ENCODE assay signal across 24 cellular contexts in the genomic region with DNA sequence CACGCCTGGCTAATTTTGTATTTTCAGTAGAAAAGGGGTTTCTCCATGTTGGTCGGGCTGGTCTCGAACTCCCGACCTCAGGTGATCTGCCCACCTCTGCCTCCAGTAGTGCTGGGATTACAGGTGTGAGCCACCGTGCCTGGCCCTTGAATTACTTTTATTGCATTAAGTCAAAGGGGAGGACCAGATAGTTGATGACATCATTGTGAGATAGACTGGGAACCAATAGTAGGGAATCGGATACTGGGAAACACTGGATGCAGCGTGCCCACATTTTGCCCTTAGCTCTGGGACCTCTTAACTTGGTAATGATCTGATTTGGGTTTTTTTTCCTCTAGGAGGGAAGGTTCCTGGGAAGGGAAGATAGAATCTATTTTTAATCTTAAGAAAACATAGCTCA.
"Had no signal": no experiment of that assay in that cellular context is flagged by ENCODE, and none has a peak within 500 bp of the region (broad histone marks: within the 10 kb centered on the region; RNA-seq: fewer than 3 reads in every experiment).

No MANE protein-coding gene starts in this region.

- H3K4me3 ChIP-seq: body of pancreas, cardiac muscle cell, SJSA1, upper lobe of left lung had no signal

- DNase-seq: activated B cell treated with CpG ODN at 0.5 μM for 24 hours; activated CD4-positive, alpha-beta memory T cell treated with anti-CD3 and anti-CD28 coated beads, Interleukin-2, amount 10 ng/mL, durations not matched to agents 7 days and 5 days; activated CD4-positive, alpha-beta T cell treated with anti-CD3 and anti-CD28 coated beads for 36 hours; activated effector memory CD4-positive, alpha-beta T cell treated with anti-CD3 and anti-CD28 coated beads, Interleukin-2, amount 50 U/mL, for 16 hours; activated naive CD4-positive, alpha-beta T cell treated with anti-CD3 and anti-CD28 coated beads, Interleukin-2, amount 10 ng/mL, durations not matched to agents 7 days and 5 days; amygdala; body of pancreas; dermis blood vessel endothelial cell; effector CD8-positive, alpha-beta T cell; foreskin keratinocyte; glutamatergic neuron; hippocampal formation; kidney glomerular epithelial cell; left ventricle myocardium superior; mammary epithelial cell; naive thymus-derived CD8-positive, alpha-beta T cell; right cardiac atrium; stimulated activated CD4-positive, alpha-beta T cell treated with anti-CD3 and anti-CD28 coated beads, Interleukin-12 subunit alpha, Interleukin-12 subunit beta, amount 100 ng/mL, for 4 hours; T-helper 1 cell; T-helper 9 cell; upper lobe of left lung had no signal

- ATAC-seq: activated CD4-positive, alpha-beta T cell treated with anti-CD3 and anti-CD28 coated beads for 36 hours; body of pancreas; foreskin keratinocyte; left ventricle myocardium superior; naive thymus-derived CD8-positive, alpha-beta T cell; right cardiac atrium had no signal

- H3K9me3 ChIP-seq: body of pancreas, SJSA1, upper lobe of left lung had no signal

- H3K9me3 Mint-ChIP-seq: activated B cell treated with CpG ODN at 0.5 μM for 24 hours; activated CD4-positive, alpha-beta memory T cell treated with anti-CD3 and anti-CD28 coated beads, Interleukin-2, amount 10 ng/mL, durations not matched to agents 7 days and 5 days; activated naive CD4-positive, alpha-beta T cell treated with anti-CD3 and anti-CD28 coated beads, Interleukin-2, amount 10 ng/mL, durations not matched to agents 7 days and 5 days; mesothelial cell of epicardium; naive thymus-derived CD8-positive, alpha-beta T cell had no signal

- H3K4me3 Mint-ChIP-seq: activated B cell treated with CpG ODN at 0.5 μM for 24 hours; activated CD4-positive, alpha-beta memory T cell treated with anti-CD3 and anti-CD28 coated beads, Interleukin-2, amount 10 ng/mL, durations not matched to agents 7 days and 5 days; activated CD4-positive, alpha-beta T cell treated with anti-CD3 and anti-CD28 coated beads for 36 hours; activated naive CD4-positive, alpha-beta T cell treated with anti-CD3 and anti-CD28 coated beads, Interleukin-2, amount 10 ng/mL, durations not matched to agents 7 days and 5 days; mesothelial cell of epicardium; naive thymus-derived CD8-positive, alpha-beta T cell had no signal

- H3K27ac ChIP-seq: cardiac muscle cell, foreskin keratinocyte, SJSA1, upper lobe of left lung had no signal

- H3K27ac Mint-ChIP-seq: activated B cell treated with CpG ODN at 0.5 μM for 24 hours; activated CD4-positive, alpha-beta memory T cell treated with anti-CD3 and anti-CD28 coated beads, Interleukin-2, amount 10 ng/mL, durations not matched to agents 7 days and 5 days had no signal

- H3K27me3 ChIP-seq: body of pancreas, cardiac muscle cell, foreskin keratinocyte, SJSA1, upper lobe of left lung had no signal

- H3K36me3 ChIP-seq: SJSA1 had no signal

- H3K4me1 ChIP-seq: foreskin keratinocyte, SJSA1 had no signal

- H3K27me3 Mint-ChIP-seq: activated B cell treated with CpG ODN at 0.5 μM for 24 hours; activated CD4-positive, alpha-beta memory T cell treated with anti-CD3 and anti-CD28 coated beads, Interleukin-2, amount 10 ng/mL, durations not matched to agents 7 days and 5 days; activated CD4-positive, alpha-beta T cell treated with anti-CD3 and anti-CD28 coated beads for 36 hours; activated naive CD4-positive, alpha-beta T cell treated with anti-CD3 and anti-CD28 coated beads, Interleukin-2, amount 10 ng/mL, durations not matched to agents 7 days and 5 days; naive thymus-derived CD8-positive, alpha-beta T cell had no signal

- H3K4me1 Mint-ChIP-seq: activated CD4-positive, alpha-beta memory T cell treated with anti-CD3 and anti-CD28 coated beads, Interleukin-2, amount 10 ng/mL, durations not matched to agents 7 days and 5 days; activated naive CD4-positive, alpha-beta T cell treated with anti-CD3 and anti-CD28 coated beads, Interleukin-2, amount 10 ng/mL, durations not matched to agents 7 days and 5 days had no signal
